28 cellular contexts compared by ENCODE assay signal in genomic region chr13:30496147-30496546, GRCh38.
"Had no signal": no experiment of that assay in that cellular context is flagged by ENCODE, and none has a peak within 500 bp of the region (broad histone marks: within the 10 kb centered on the region; RNA-seq: fewer than 3 reads in every experiment).

No MANE protein-coding gene starts in this region.

- ATAC-seq: activated CD4-positive, CD25-positive, alpha-beta regulatory T cell treated with anti-CD3 and anti-CD28 coated beads, Interleukin-2, amount 50 U/mL, for 24 hours; activated CD8-positive, alpha-beta memory T cell treated with anti-CD3 and anti-CD28 coated beads, Interleukin-2, amount 10 ng/mL, durations not matched to agents 7 days and 5 days; activated CD8-positive, alpha-beta T cell treated with anti-CD3 and anti-CD28 coated beads, Interleukin-2, amount 10 ng/mL, durations not matched to agents 7 days and 5 days; activated naive CD4-positive, alpha-beta T cell treated with anti-CD3 and anti-CD28 coated beads, Interleukin-2, amount 50 U/mL, for 72 hours; effector memory CD8-positive, alpha-beta T cell; gastroesophageal sphincter; T-cell had no signal

- H3K9me3 ChIP-seq: ascending aorta, esophagus squamous epithelium, gastroesophageal sphincter had no signal

- H3K27me3 ChIP-seq: ascending aorta, brain microvascular endothelial cell, esophagus squamous epithelium, gastroesophageal sphincter had no signal

- H3K4me1 ChIP-seq: ascending aorta, esophagus squamous epithelium, gastroesophageal sphincter had no signal

- H3K27ac ChIP-seq: ascending aorta, brain microvascular endothelial cell, esophagus squamous epithelium, gastroesophageal sphincter, WERI-Rb-1 had no signal

- H3K36me3 ChIP-seq: ascending aorta, brain microvascular endothelial cell, esophagus squamous epithelium, gastroesophageal sphincter, WERI-Rb-1 had no signal

- DNase-seq: activated B cell treated with CpG ODN at 0.5 μM for 24 hours; activated CD4-positive, alpha-beta memory T cell treated with anti-CD3 and anti-CD28 coated beads for 36 hours; activated CD4-positive, alpha-beta T cell treated with anti-CD3 and anti-CD28 coated beads for 48 hours; activated CD8-positive, alpha-beta memory T cell treated with anti-CD3 and anti-CD28 coated beads, Interleukin-2, amount 10 ng/mL, durations not matched to agents 7 days and 5 days; activated CD8-positive, alpha-beta memory T cell treated with anti-CD3 and anti-CD28 coated beads, Interleukin-2, amount 50 U/mL, for 4 hours; activated CD8-positive, alpha-beta T cell treated with anti-CD3 and anti-CD28 coated beads, Interleukin-2, amount 10 ng/mL, durations not matched to agents 7 days and 5 days; activated effector memory CD4-positive, alpha-beta T cell treated with anti-CD3 and anti-CD28 coated beads, Interleukin-2, amount 50 U/mL, for 16 hours; activated naive CD4-positive, alpha-beta T cell treated with anti-CD3 and anti-CD28 coated beads, Interleukin-2, amount 10 ng/mL, durations not matched to agents 7 days and 5 days; activated naive CD8-positive, alpha-beta T cell treated with anti-CD3 and anti-CD28 coated beads, Interleukin-2, amount 10 ng/mL, durations not matched to agents 7 days and 5 days; activated T-cell treated with anti-CD3 and anti-CD28 coated beads, Interleukin-2, amount 50 U/mL, for 1 hour; activated T-cell treated with anti-CD3 and anti-CD28 coated beads, Interleukin-2, amount 50 U/mL, for 48 hours; brain microvascular endothelial cell; caudate nucleus; cortex of kidney; dermis blood vessel endothelial cell; effector CD4-positive, alpha-beta T cell; effector memory CD8-positive, alpha-beta T cell; esophagus squamous epithelium; foreskin melanocyte; SW 1271; T-cell; T-helper 9 cell; WERI-Rb-1 had no signal

- H3K4me3 ChIP-seq: ascending aorta, esophagus squamous epithelium, gastroesophageal sphincter had no signal

- FAIRE-seq: colon had no signal
